2 cellular contexts compared by ENCODE assay signal in the genomic region with DNA sequence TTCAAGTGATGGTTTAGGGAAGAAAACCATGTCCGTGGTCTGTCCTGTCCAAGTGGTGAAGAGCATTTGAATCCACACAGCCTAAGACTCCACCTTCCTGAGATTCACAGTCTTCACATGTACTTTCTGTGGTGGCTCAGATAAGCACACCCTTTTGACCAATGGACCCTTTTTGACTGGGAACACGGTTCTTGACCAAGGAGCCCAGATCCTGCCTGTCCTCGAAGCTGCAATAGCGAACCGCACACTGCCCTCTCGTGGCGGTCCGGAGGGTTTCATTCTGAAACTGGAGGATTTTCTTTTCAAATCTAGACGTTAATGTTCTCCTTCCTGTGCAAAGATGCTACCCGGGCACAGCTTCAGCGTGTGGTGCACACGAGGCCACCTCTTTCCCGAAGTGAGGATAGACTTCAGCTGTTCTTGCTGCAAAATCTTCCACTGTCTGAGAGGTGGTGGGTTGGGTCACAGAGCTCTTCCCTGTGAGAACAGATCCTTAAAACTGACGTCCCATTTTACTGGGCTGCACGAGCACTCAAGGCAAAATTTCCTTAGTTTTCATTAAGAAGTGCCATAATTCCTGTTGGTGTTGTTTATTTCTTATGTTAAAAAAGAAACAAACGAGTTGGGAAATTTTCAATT.
TF ChIP-seq lines count a peak whose summit lies in the region.

No MANE protein-coding gene starts in this region.

TF ChIP-seq in IMR-90, 13 proteins besides CTCF, POLR2A, EP300 and RAD21:
- TF ChIP-seq CEBPB (IDR thresholded peaks at IDR 0.05; ENCODE audit: low read depth, low read length), result 0 out of 2 replicates have a peak, but pooled peaks have one; percentile 20
- no peak for TF ChIP-seq FOS (IDR thresholded peaks at IDR 0.05; ENCODE audit: low read depth, low read length)
- TF ChIP-seq SMC3 (IDR thresholded peaks at IDR 0.05; ENCODE audit: low read depth, low read length), result peak; percentile 87

TF ChIP-seq in neural cell, 6 proteins besides CTCF, POLR2A, EP300 and RAD21:
- TF ChIP-seq MXI1 (conservative IDR thresholded peaks at IDR 0.05; ENCODE audit: poor library complexity, severe bottlenecking), result no peak
- TF ChIP-seq EZH2 (IDR thresholded peaks at IDR 0.05; ENCODE audit: borderline replicate concordance, insufficient read depth, low read length, poor library complexity, severe bottlenecking), result no peak
- peak; percentile 83 for TF ChIP-seq SMC3 (conservative IDR thresholded peaks at IDR 0.05; ENCODE audit: poor library complexity)
- TF ChIP-seq, protein P1, sequence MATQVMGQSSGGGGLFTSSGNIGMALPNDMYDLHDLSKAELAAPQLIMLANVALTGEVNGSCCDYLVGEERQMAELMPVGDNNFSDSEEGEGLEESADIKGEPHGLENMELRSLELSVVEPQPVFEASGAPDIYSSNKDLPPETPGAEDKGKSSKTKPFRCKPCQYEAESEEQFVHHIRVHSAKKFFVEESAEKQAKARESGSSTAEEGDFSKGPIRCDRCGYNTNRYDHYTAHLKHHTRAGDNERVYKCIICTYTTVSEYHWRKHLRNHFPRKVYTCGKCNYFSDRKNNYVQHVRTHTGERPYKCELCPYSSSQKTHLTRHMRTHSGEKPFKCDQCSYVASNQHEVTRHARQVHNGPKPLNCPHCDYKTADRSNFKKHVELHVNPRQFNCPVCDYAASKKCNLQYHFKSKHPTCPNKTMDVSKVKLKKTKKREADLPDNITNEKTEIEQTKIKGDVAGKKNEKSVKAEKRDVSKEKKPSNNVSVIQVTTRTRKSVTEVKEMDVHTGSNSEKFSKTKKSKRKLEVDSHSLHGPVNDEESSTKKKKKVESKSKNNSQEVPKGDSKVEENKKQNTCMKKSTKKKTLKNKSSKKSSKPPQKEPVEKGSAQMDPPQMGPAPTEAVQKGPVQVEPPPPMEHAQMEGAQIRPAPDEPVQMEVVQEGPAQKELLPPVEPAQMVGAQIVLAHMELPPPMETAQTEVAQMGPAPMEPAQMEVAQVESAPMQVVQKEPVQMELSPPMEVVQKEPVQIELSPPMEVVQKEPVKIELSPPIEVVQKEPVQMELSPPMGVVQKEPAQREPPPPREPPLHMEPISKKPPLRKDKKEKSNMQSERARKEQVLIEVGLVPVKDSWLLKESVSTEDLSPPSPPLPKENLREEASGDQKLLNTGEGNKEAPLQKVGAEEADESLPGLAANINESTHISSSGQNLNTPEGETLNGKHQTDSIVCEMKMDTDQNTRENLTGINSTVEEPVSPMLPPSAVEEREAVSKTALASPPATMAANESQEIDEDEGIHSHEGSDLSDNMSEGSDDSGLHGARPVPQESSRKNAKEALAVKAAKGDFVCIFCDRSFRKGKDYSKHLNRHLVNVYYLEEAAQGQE (IDR thresholded peaks at IDR 0.05; ENCODE audit: borderline replicate concordance), result no peak
